ENCODE assay signal across 10 cellular contexts in the genomic region with DNA sequence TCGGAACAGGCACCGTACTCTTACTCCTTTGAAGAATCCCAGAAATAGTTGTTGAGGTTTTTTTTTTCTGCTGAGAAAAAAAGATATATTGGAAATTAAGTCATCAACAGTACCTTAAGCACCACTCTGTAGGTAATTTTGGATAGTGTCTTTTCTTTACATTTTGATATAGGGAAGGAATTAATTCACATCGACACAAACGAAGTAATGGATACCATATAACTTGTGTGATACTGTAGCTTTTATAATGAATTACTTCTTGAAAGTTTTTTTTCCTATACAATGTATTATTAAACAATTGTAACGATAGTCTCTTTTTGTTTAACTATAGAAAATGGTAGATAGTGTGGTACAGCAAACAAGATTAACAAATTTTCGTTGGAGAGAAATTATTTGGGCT. TPM values are rescaled to one million over a fixed set of nuclear protein-coding genes. Genes with fewer than 3 reads are reported as not detected.
DNase-seq lines count a peak whose midpoint lies in the region; ATAC-seq, FAIRE-seq and TF ChIP-seq lines count a peak whose summit lies in the region.
"Had no signal": no experiment of that assay in that cellular context is flagged by ENCODE, and none has a peak within 500 bp of the region (broad histone marks: within the 10 kb centered on the region; RNA-seq: fewer than 3 reads in every experiment).

No MANE protein-coding gene starts in this region.

- 37% methylated on average over 6 of the region's 6 CpGs for WGBS in liver

- H3K27ac Mint-ChIP-seq in activated CD4-positive, alpha-beta T cell treated with anti-CD3 and anti-CD28 coated beads, Interleukin-2, amount 10 ng/mL, durations not matched to agents 7 days and 5 days, result no peak overlapping the region
- peak overlapping the region; percentile 92 for H3K27ac Mint-ChIP-seq in astrocyte (ENCODE audit: unreplicated experiment)

- no peaks in the 10 kb centered on the region for H3K9me3 Mint-ChIP-seq in activated CD4-positive, alpha-beta T cell treated with anti-CD3 and anti-CD28 coated beads, Interleukin-2, amount 10 ng/mL, durations not matched to agents 7 days and 5 days
- no peaks in the 10 kb centered on the region for H3K9me3 Mint-ChIP-seq in astrocyte (ENCODE audit: unreplicated experiment)

- no peak for TF ChIP-seq POLR2A in H54 (IDR thresholded peaks at IDR 0.05; ENCODE audit: low read depth, low read length)

- ATAC-seq in thoracic aorta (ENCODE audit: insufficient number of reproducible peaks, low FRiP score, low read depth), result no peak
- no peak for ATAC-seq in HG03039 (IDR thresholded peaks at IDR 0.05; ENCODE audit: unreplicated experiment)

- CTCF ChIA-PET in activated CD4-positive, alpha-beta T cell treated with anti-CD3 and anti-CD28 coated beads, Interleukin-2, amount 10 ng/mL, durations not matched to agents 7 days and 5 days (lab: Charles Lee), result interaction anchor here (0.9 kb wide), 1 partner anchor 376 kb away, joined by 3 read pairs; no protein-coding TSS in a partner anchor

- no peak overlapping the region for H2AFZ ChIP-seq in astrocyte (ENCODE audit: low read depth, low read length)

- H3K79me2 ChIP-seq in astrocyte (ENCODE audit: insufficient read depth, low read length), result no peaks in the 10 kb centered on the region

- H3K4me3 Mint-ChIP-seq in activated CD4-positive, alpha-beta T cell treated with anti-CD3 and anti-CD28 coated beads, Interleukin-2, amount 10 ng/mL, durations not matched to agents 7 days and 5 days, result peak overlapping the region; percentile 72
- H3K4me3 Mint-ChIP-seq in astrocyte (ENCODE audit: unreplicated experiment), result peak overlapping the region; percentile 91

- peak overlapping the region; percentile 88 for H3K4me2 ChIP-seq in astrocyte (ENCODE audit: low read length)

- TF ChIP-seq CTCF in astrocyte (IDR thresholded peaks at IDR 0.05; ENCODE audit: insufficient read depth, low read depth, low read length), result no peak
- TF ChIP-seq CTCF in liver (IDR thresholded peaks at IDR 0.05; ENCODE audit: low read depth, low read length, missing input control), result no peak
- TF ChIP-seq CTCF in thoracic aorta (IDR thresholded peaks at IDR 0.05), result no peak

- peaks cover 40% of the 10 kb centered on the region for H3K4me1 Mint-ChIP-seq in activated CD4-positive, alpha-beta T cell treated with anti-CD3 and anti-CD28 coated beads, Interleukin-2, amount 10 ng/mL, durations not matched to agents 7 days and 5 days
- H3K4me1 Mint-ChIP-seq in astrocyte (ENCODE audit: low read depth, unreplicated experiment), result peaks cover 15% of the 10 kb centered on the region

- peak overlapping the region; percentile 91 for H3K9ac ChIP-seq in astrocyte (ENCODE audit: low read length)
- peak overlapping the region; percentile 77 to 95 for H3K9ac ChIP-seq in liver (ENCODE audit: low read depth in 1 of 2, low read length in 2 of 2)

- POLR2A ChIA-PET in activated CD4-positive, alpha-beta T cell treated with anti-CD3 and anti-CD28 coated beads, Interleukin-2, amount 10 ng/mL, durations not matched to agents 7 days and 5 days (lab: Charles Lee), result interaction anchor here (0.7 kb wide), 1 partner anchor 413 kb away, joined by 3 read pairs; no protein-coding TSS in a partner anchor

- no peak for FAIRE-seq in astrocyte (lab: Jason Lieb, UNC)
- no peak for FAIRE-seq in H54 (lab: Jason Lieb, UNC)

- H3K4me1 ChIP-seq in astrocyte (ENCODE audit: insufficient read depth, low read length), result no peaks in the 10 kb centered on the region
- H3K4me1 ChIP-seq in liver (ENCODE audit: control insufficient read depth in 4 of 4, insufficient read depth in 4 of 4, low read length in 3 of 4), result peaks cover 0 to 51% (median 35%) of the 10 kb centered on the region in 4 donors
- H3K4me1 ChIP-seq in thoracic aorta (ENCODE audit: control insufficient read depth in 1 of 2, low read depth in 2 of 2), result peaks cover 7 to 31% of the 10 kb centered on the region in 2 donors
- H3K4me1 ChIP-seq: BE2C had no signal

- H3K4me3 ChIP-seq in astrocyte (ENCODE audit: insufficient read depth, low read depth, low read length) (peak overlapping the region; percentile 71), liver (ENCODE audit: low read depth in 1 of 3, low read length in 3 of 3) (peak overlapping the region; percentile 77 to 91 (median 84)), thoracic aorta (peak overlapping the region; percentile 97)

- H3K27me3 ChIP-seq in astrocyte (ENCODE audit: insufficient read depth, low read length) (no peaks in the 10 kb centered on the region), liver (ENCODE audit: control insufficient read depth in 4 of 4, insufficient read depth in 4 of 4, low read length in 3 of 4) (no peaks in the 10 kb centered on the region), thoracic aorta (replicated peaks; ENCODE audit: insufficient read depth) (no peaks in the 10 kb centered on the region)

- no peaks in the 10 kb centered on the region for H3K36me3 Mint-ChIP-seq in activated CD4-positive, alpha-beta T cell treated with anti-CD3 and anti-CD28 coated beads, Interleukin-2, amount 10 ng/mL, durations not matched to agents 7 days and 5 days (ENCODE audit: low read depth)
- H3K36me3 Mint-ChIP-seq in astrocyte (ENCODE audit: low read depth, unreplicated experiment), result no peaks in the 10 kb centered on the region

- TF ChIP-seq RAD21 in liver (IDR thresholded peaks at IDR 0.05), result no peak

- H3K27ac ChIP-seq in astrocyte (ENCODE audit: low read depth, low read length) (no peak overlapping the region), liver (ENCODE audit: low read depth in 1 of 2, low read length in 2 of 2) (peak overlapping the region; percentile 96), thoracic aorta (peak overlapping the region; percentile 95 to 97)

- no peaks in the 10 kb centered on the region for H3K36me3 ChIP-seq in astrocyte (ENCODE audit: insufficient read depth, low read length)
- no peaks in the 10 kb centered on the region for H3K36me3 ChIP-seq in liver (ENCODE audit: control insufficient read depth in 4 of 4, insufficient read depth in 3 of 4, low read depth in 1 of 4, low read length in 3 of 4)
- no peaks in the 10 kb centered on the region for H3K36me3 ChIP-seq in thoracic aorta
- H3K36me3 ChIP-seq: BE2C had no signal

- no peak for DNase-seq in activated CD4-positive, alpha-beta T cell treated with anti-CD3 and anti-CD28 coated beads, Interleukin-2, amount 10 ng/mL, durations not matched to agents 7 days and 5 days
- no peak for DNase-seq in activated CD4-positive, alpha-beta T cell treated with anti-CD3 and anti-CD28 coated beads, Interleukin-2, amount 50 U/mL, for 4 hours
- DNase-seq in astrocyte (ENCODE audit: low read depth) (no peak), thoracic aorta (ENCODE audit: low spot score) (no peak), H54 (ENCODE audit: insufficient read length, low spot score) (no peak), NOMO-1 (lab: John Stamatoyannopoulos, UW; ENCODE audit: unreplicated experiment in 2 of 2) (no peak)
- DNase-seq: activated effector memory CD4-positive, alpha-beta T cell treated with Interleukin-2 at 50 U/mL for 16 hours had no signal

- peaks cover 50% of the 10 kb centered on the region for H3K27me3 Mint-ChIP-seq in activated CD4-positive, alpha-beta T cell treated with anti-CD3 and anti-CD28 coated beads, Interleukin-2, amount 10 ng/mL, durations not matched to agents 7 days and 5 days
- no peaks in the 10 kb centered on the region for H3K27me3 Mint-ChIP-seq in astrocyte (ENCODE audit: low read depth, unreplicated experiment)

- no peaks in the 10 kb centered on the region for H4K20me1 ChIP-seq in astrocyte (ENCODE audit: insufficient read depth, low read length)

- H3K9me3 ChIP-seq in astrocyte (ENCODE audit: insufficient read depth, low read depth, low read length) (no peaks in the 10 kb centered on the region), liver (ENCODE audit: control insufficient read depth in 4 of 4, low read length in 3 of 4) (no peaks in the 10 kb centered on the region), thoracic aorta (no peaks in the 10 kb centered on the region)
- H3K9me3 ChIP-seq: BE2C had no signal

TF ChIP-seq in liver, 16 proteins besides CTCF, POLR2A, EP300 and RAD21 (continues in another document):
- TF ChIP-seq, protein P1, sequence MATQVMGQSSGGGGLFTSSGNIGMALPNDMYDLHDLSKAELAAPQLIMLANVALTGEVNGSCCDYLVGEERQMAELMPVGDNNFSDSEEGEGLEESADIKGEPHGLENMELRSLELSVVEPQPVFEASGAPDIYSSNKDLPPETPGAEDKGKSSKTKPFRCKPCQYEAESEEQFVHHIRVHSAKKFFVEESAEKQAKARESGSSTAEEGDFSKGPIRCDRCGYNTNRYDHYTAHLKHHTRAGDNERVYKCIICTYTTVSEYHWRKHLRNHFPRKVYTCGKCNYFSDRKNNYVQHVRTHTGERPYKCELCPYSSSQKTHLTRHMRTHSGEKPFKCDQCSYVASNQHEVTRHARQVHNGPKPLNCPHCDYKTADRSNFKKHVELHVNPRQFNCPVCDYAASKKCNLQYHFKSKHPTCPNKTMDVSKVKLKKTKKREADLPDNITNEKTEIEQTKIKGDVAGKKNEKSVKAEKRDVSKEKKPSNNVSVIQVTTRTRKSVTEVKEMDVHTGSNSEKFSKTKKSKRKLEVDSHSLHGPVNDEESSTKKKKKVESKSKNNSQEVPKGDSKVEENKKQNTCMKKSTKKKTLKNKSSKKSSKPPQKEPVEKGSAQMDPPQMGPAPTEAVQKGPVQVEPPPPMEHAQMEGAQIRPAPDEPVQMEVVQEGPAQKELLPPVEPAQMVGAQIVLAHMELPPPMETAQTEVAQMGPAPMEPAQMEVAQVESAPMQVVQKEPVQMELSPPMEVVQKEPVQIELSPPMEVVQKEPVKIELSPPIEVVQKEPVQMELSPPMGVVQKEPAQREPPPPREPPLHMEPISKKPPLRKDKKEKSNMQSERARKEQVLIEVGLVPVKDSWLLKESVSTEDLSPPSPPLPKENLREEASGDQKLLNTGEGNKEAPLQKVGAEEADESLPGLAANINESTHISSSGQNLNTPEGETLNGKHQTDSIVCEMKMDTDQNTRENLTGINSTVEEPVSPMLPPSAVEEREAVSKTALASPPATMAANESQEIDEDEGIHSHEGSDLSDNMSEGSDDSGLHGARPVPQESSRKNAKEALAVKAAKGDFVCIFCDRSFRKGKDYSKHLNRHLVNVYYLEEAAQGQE (IDR thresholded peaks at IDR 0.05), result no peak

RNA-seq across cellular contexts. Expression of a gene that starts 1.5 kb away (rescaled TPM):
- 1 to 10 TPM; 5.1 TPM for total RNA-seq in activated CD4-positive, alpha-beta T cell treated with anti-CD3 and anti-CD28 coated beads, Interleukin-2, amount 10 ng/mL, durations not matched to agents 7 days and 5 days
- total RNA-seq in astrocyte (9.9 and 15.5 TPM in 2 replicates), liver (1 to 10 TPM; 3.9 to 4.7 TPM), thoracic aorta (10 to 100 TPM; 16.2 to 26.5 TPM)
- polyA plus RNA-seq in liver, result 1 to 10 TPM in 1 of 2 donors, under 1 TPM in 1; 0.35 to 1.1 TPM
